ENCODE assay signal across 8 cellular contexts in genomic region chr4:113758361-113758760, GRCh38. TPM values are rescaled to one million over a fixed set of nuclear protein-coding genes. Genes with fewer than 3 reads are reported as not detected.
A peak's percentile ranks its signal among the peaks of the same experiment; 100 is the strongest.
DNase-seq lines count a peak whose midpoint lies in the region; ATAC-seq and TF ChIP-seq lines count a peak whose summit lies in the region.
"Had no signal": no experiment of that assay in that cellular context is flagged by ENCODE, and none has a peak within 500 bp of the region (broad histone marks: within the 10 kb centered on the region; RNA-seq: fewer than 3 reads in every experiment).

No MANE protein-coding gene starts in this region.

- ATAC-seq in psoas muscle: no peak
- no peak for ATAC-seq in HG03571 (IDR thresholded peaks at IDR 0.05; ENCODE audit: unreplicated experiment)

- intact Hi-C loops in psoas muscle (cut with DNase I): no loop called here

- H3K4me1 ChIP-seq in psoas muscle: peaks cover 44% of the 10 kb centered on the region

- peak overlapping the region; percentile 3 for H3K27ac ChIP-seq in psoas muscle

- DNase-seq in ELR (ENCODE audit: low read depth) (peak; percentile 62), NCI-H1048 (lab: John Stamatoyannopoulos, UW) (peak; percentile 22), dedifferentiated amniotic fluid mesenchymal stem cell (ENCODE audit: extremely low spot score) (peak; percentile 66), psoas muscle (no peak), NOMO-1 treated with DMSO at 0.1 percent for 48 hours (lab: John Stamatoyannopoulos, UW; ENCODE audit: unreplicated experiment) (no peak), NAMALWA (ENCODE audit: low spot score) (no peak)
- DNase-seq: SHP77 treated with DMSO at 0.1 percent for 48 hours had no signal

- no peaks in the 10 kb centered on the region for H3K9me3 ChIP-seq in psoas muscle

- TF ChIP-seq CTCF in psoas muscle (IDR thresholded peaks at IDR 0.05): no peak

- peak overlapping the region; percentile 88 for H3K4me3 ChIP-seq in psoas muscle

- peaks cover 0 to 14% of the 10 kb centered on the region in 2 donors for H3K36me3 ChIP-seq in psoas muscle (ENCODE audit: insufficient read depth in 1 of 2, low read depth in 1 of 2)

- WGBS in psoas muscle, 3 donors: 62 to 71% (median 64%) methylated on average over 5 of the region's 5 CpGs

- H3K27me3 ChIP-seq in psoas muscle (ENCODE audit: insufficient read depth in 3 of 3, low read length in 2 of 3): no peaks in the 10 kb centered on the region

RNA-seq across cellular contexts. Expression of gene CAMK2D, which starts 3.2 kb away (rescaled TPM):
- total RNA-seq in psoas muscle: 100 to 1,000 TPM in 3 of 4 donors, 10 to 100 TPM in 1; 83.8 to 183 (median 145) TPM
- polyA plus RNA-seq in psoas muscle: 10 to 100 TPM; 41.2 to 53.9 (median 44.1) TPM

Comparison
In these comparisons a context has a peak if more than half of its experiments do, and no peak if none do; other contexts are left out.
1. DNase-seq: peak in ELR (single experiment), NCI-H1048 (single experiment) and dedifferentiated amniotic fluid mesenchymal stem cell (single experiment); none in psoas muscle (0 of 2), NOMO-1 treated with DMSO at 0.1 percent for 48 hours (single experiment) and NAMALWA (single experiment).